2 cellular contexts compared by ENCODE assay signal in the genomic region with DNA sequence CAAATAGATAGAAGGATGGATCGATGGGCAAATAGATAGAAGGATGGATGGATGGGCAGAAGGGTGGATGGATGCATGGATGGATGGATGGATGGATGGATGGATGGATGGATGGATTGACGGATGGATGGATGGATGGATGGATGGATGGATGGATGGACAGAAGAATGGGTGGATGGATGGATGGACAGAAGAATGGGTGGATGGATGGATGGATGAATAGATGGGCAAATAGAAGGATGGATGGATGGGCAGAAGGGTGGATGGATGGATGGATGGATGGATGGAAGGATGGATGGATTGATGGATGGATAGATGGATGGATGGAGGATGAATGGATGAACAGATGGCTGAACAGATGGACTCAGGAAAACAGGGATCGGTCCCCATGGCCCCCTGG. TPM values are rescaled to one million over a fixed set of nuclear protein-coding genes. Genes with fewer than 3 reads are reported as not detected.
"Had no signal": no experiment of that assay in that cellular context is flagged by ENCODE, and none has a peak within 500 bp of the region (broad histone marks: within the 10 kb centered on the region; RNA-seq: fewer than 3 reads in every experiment).

No MANE protein-coding gene starts in this region.

RNA-seq across cellular contexts. Expression of a gene that starts 5.8 kb away (rescaled TPM):
- total RNA-seq: MCF 10A, NCI-H460 had no signal
